Comparison of ENCODE assay signal across 29 cellular contexts in the genomic region with DNA sequence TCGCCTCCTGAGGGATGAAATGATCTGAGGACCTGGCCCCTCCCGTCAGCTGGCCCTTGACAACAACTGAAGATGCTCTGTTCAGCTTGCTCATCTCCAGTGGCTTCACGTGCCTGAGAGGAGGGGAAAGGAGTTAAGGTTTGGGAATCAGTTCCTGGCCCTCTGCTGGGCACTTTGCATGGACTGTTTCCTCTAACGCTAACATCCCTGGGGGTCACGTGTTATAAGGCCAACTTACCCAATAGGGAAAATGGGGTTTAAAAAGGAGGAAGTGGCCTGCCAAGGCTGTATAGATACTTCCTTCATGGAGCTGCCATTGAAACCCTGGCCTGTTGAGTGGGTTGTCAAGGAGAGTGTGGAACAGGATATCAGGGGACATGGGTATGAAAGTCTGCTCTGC.
"Had no signal": no experiment of that assay in that cellular context is flagged by ENCODE, and none has a peak within 500 bp of the region (broad histone marks: within the 10 kb centered on the region; RNA-seq: fewer than 3 reads in every experiment).

No MANE protein-coding gene starts in this region.

- H3K9me3 Mint-ChIP-seq: activated CD4-positive, alpha-beta T cell treated with anti-CD3 and anti-CD28 coated beads, Interleukin-2, amount 10 ng/mL, durations not matched to agents 7 days and 5 days; activated CD8-positive, alpha-beta T cell treated with anti-CD3 and anti-CD28 coated beads for 36 hours; activated naive CD4-positive, alpha-beta T cell treated with anti-CD3 and anti-CD28 coated beads, Interleukin-2, amount 10 ng/mL, durations not matched to agents 7 days and 5 days; activated naive CD8-positive, alpha-beta T cell treated with anti-CD3 and anti-CD28 coated beads for 36 hours; activated T-cell treated with anti-CD3 and anti-CD28 coated beads, Interleukin-2, amount 50 U/mL, for 72 hours; activated T-helper 2 cell treated with anti-CD3 and anti-CD28 coated beads, Interferon-gamma antibody, Interleukin-2, Interleukin-4, amounts not matched to agents 10 μg/mL and 5 μg/mL and 100 μg/mL, durations not matched to agents 14 hours and 24 hours and 36 hours; T-cell had no signal

- H3K27ac ChIP-seq: colonic mucosa, SK-N-MC, VCaP had no signal

- H3K4me3 ChIP-seq: colonic mucosa, MG63, SK-N-MC had no signal

- H3K27me3 Mint-ChIP-seq: activated CD4-positive, alpha-beta T cell treated with anti-CD3 and anti-CD28 coated beads, Interleukin-2, amount 10 ng/mL, durations not matched to agents 7 days and 5 days; activated naive CD4-positive, alpha-beta T cell treated with anti-CD3 and anti-CD28 coated beads, Interleukin-2, amount 10 ng/mL, durations not matched to agents 7 days and 5 days; activated naive CD8-positive, alpha-beta T cell treated with anti-CD3 and anti-CD28 coated beads for 36 hours had no signal

- H3K9me3 ChIP-seq: colonic mucosa, MG63 had no signal

- H3K36me3 Mint-ChIP-seq: activated naive CD4-positive, alpha-beta T cell treated with anti-CD3 and anti-CD28 coated beads, Interleukin-2, amount 10 ng/mL, durations not matched to agents 7 days and 5 days; activated naive CD8-positive, alpha-beta T cell treated with anti-CD3 and anti-CD28 coated beads for 36 hours; T-cell had no signal

- ATAC-seq: activated CD8-positive, alpha-beta T cell treated with anti-CD3 and anti-CD28 coated beads for 36 hours; activated T-cell treated with anti-CD3 and anti-CD28 coated beads, Interleukin-2, amount 50 U/mL, for 72 hours; Panc1; Right ventricle myocardium inferior; T-cell had no signal

- DNase-seq: activated CD4-positive, alpha-beta T cell treated with anti-CD3 and anti-CD28 coated beads, Interleukin-2, amount 10 ng/mL, durations not matched to agents 7 days and 5 days; activated CD4-positive, CD25-positive, alpha-beta regulatory T cell; activated CD8-positive, alpha-beta memory T cell treated with anti-CD3 and anti-CD28 coated beads, Interleukin-2, amount 50 U/mL, for 4 hours; activated CD8-positive, alpha-beta T cell treated with anti-CD3 and anti-CD28 coated beads for 36 hours; activated gamma-delta T cell treated with Interleukin-2 at 50 U/mL for 16 hours; activated naive CD4-positive, alpha-beta T cell treated with anti-CD3 and anti-CD28 coated beads, Interleukin-2, amount 10 ng/mL, durations not matched to agents 7 days and 5 days; activated naive CD8-positive, alpha-beta T cell treated with anti-CD3 and anti-CD28 coated beads for 36 hours; activated T-cell treated with anti-CD3 and anti-CD28 coated beads, Interleukin-2, amount 50 U/mL, for 72 hours; caudate nucleus; colonic mucosa; MG63; NCI-H1105 treated with DMSO at 0.1 percent for 48 hours; NCI-H1436 treated with DMSO at 0.1 percent for 48 hours; NCI-H187; NCI-H2081; NCI-H2171; NCI-H226; NCI-H69; NK-92 treated with Interleukin-12 subunit alpha and Interleukin-12 subunit beta, amount 100 ng/mL, for 24 hours; OCI-M1; RPMI8226; T-cell; T-helper 2 cell; T1000 had no signal

- H3K4me3 Mint-ChIP-seq: activated CD4-positive, alpha-beta T cell treated with anti-CD3 and anti-CD28 coated beads, Interleukin-2, amount 10 ng/mL, durations not matched to agents 7 days and 5 days; activated CD8-positive, alpha-beta T cell treated with anti-CD3 and anti-CD28 coated beads for 36 hours; activated naive CD4-positive, alpha-beta T cell treated with anti-CD3 and anti-CD28 coated beads, Interleukin-2, amount 10 ng/mL, durations not matched to agents 7 days and 5 days; activated naive CD8-positive, alpha-beta T cell treated with anti-CD3 and anti-CD28 coated beads for 36 hours; activated T-cell treated with anti-CD3 and anti-CD28 coated beads, Interleukin-2, amount 50 U/mL, for 72 hours; T-cell had no signal

- H3K27ac Mint-ChIP-seq: activated CD4-positive, alpha-beta T cell treated with anti-CD3 and anti-CD28 coated beads, Interleukin-2, amount 10 ng/mL, durations not matched to agents 7 days and 5 days; activated CD8-positive, alpha-beta T cell treated with anti-CD3 and anti-CD28 coated beads for 36 hours; activated naive CD4-positive, alpha-beta T cell treated with anti-CD3 and anti-CD28 coated beads, Interleukin-2, amount 10 ng/mL, durations not matched to agents 7 days and 5 days; activated naive CD8-positive, alpha-beta T cell treated with anti-CD3 and anti-CD28 coated beads for 36 hours; activated T-cell treated with anti-CD3 and anti-CD28 coated beads, Interleukin-2, amount 50 U/mL, for 72 hours; activated T-helper 2 cell treated with anti-CD3 and anti-CD28 coated beads, Interferon-gamma antibody, Interleukin-2, Interleukin-4, amounts not matched to agents 10 μg/mL and 5 μg/mL and 100 μg/mL, durations not matched to agents 14 hours and 24 hours and 36 hours; T-cell had no signal

- H3K4me1 Mint-ChIP-seq: activated CD4-positive, alpha-beta T cell treated with anti-CD3 and anti-CD28 coated beads, Interleukin-2, amount 10 ng/mL, durations not matched to agents 7 days and 5 days; activated naive CD4-positive, alpha-beta T cell treated with anti-CD3 and anti-CD28 coated beads, Interleukin-2, amount 10 ng/mL, durations not matched to agents 7 days and 5 days; activated naive CD8-positive, alpha-beta T cell treated with anti-CD3 and anti-CD28 coated beads for 36 hours; T-cell had no signal

- H3K27me3 ChIP-seq: colonic mucosa, MG63 had no signal

- H3K4me1 ChIP-seq: colonic mucosa had no signal

- H3K36me3 ChIP-seq: colonic mucosa, MG63 had no signal
